In genomic region chr2:215505044-215505786, GRCh38 we compare ENCODE assay signal across 1 cellular context.
TF ChIP-seq lines count a peak whose summit lies in the region.

No MANE protein-coding gene starts in this region.

TF ChIP-seq in K562, 482 proteins besides CTCF, POLR2A, EP300 and RAD21 (continued from another document and continues in another):
- TF ChIP-seq, protein P1, sequence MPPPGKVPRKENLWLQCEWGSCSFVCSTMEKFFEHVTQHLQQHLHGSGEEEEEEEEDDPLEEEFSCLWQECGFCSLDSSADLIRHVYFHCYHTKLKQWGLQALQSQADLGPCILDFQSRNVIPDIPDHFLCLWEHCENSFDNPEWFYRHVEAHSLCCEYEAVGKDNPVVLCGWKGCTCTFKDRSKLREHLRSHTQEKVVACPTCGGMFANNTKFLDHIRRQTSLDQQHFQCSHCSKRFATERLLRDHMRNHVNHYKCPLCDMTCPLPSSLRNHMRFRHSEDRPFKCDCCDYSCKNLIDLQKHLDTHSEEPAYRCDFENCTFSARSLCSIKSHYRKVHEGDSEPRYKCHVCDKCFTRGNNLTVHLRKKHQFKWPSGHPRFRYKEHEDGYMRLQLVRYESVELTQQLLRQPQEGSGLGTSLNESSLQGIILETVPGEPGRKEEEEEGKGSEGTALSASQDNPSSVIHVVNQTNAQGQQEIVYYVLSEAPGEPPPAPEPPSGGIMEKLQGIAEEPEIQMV (tag; conservative IDR thresholded peaks at IDR 0.05; ENCODE audit: low read depth), result no peak
- peak; percentile 72; the same call in 1 of the 2 replicates for TF ChIP-seq STAT5A (IDR thresholded peaks at IDR 0.05; ENCODE audit: borderline replicate concordance, low read length)
- TF ChIP-seq NR0B1 (IDR thresholded peaks at IDR 0.05; ENCODE audit: partially characterized antibody), result no peak
- no peak for TF ChIP-seq STAG1 (CRISPR knock-in tag; IDR thresholded peaks at IDR 0.05; ENCODE audit: borderline replicate concordance)
- TF ChIP-seq HEY1 (CRISPR knock-in tag; IDR thresholded peaks at IDR 0.05; ENCODE audit: borderline replicate concordance), result no peak
- TF ChIP-seq GATA2 (CRISPR knock-in tag; IDR thresholded peaks at IDR 0.05), result peak; percentile 70
- peak; percentile 43 for TF ChIP-seq TAF9B (IDR thresholded peaks at IDR 0.05; ENCODE audit: partially characterized antibody)
- no peak for TF ChIP-seq XRCC4 (IDR thresholded peaks at IDR 0.05; ENCODE audit: extremely low read depth, insufficient read depth, insufficient read length)
- TF ChIP-seq, protein P2, sequence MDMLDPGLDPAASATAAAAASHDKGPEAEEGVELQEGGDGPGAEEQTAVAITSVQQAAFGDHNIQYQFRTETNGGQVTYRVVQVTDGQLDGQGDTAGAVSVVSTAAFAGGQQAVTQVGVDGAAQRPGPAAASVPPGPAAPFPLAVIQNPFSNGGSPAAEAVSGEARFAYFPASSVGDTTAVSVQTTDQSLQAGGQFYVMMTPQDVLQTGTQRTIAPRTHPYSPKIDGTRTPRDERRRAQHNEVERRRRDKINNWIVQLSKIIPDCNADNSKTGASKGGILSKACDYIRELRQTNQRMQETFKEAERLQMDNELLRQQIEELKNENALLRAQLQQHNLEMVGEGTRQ (CRISPR knock-in tag; IDR thresholded peaks at IDR 0.05), result no peak
- TF ChIP-seq KAT2B (IDR thresholded peaks at IDR 0.05; ENCODE audit: low read depth, low read length), result no peak
- TF ChIP-seq NFXL1 (CRISPR knock-in tag; IDR thresholded peaks at IDR 0.05), result no peak
- 0 out of 2 replicates have a peak, but pooled peaks have one; percentile 20 for TF ChIP-seq CREM (IDR thresholded peaks at IDR 0.05; ENCODE audit: low read depth)
- TF ChIP-seq RB1 (IDR thresholded peaks at IDR 0.05; ENCODE audit: low read depth), result no peak
- TF ChIP-seq RBM14 (IDR thresholded peaks at IDR 0.05; ENCODE audit: borderline replicate concordance, insufficient read depth, low read depth, low read length), result no peak
- TF ChIP-seq ZBTB33 (CRISPR knock-in tag; IDR thresholded peaks at IDR 0.05), result no peak
- 0 out of 2 replicates have a peak, but pooled peaks have one; percentile 60 for TF ChIP-seq MTA1 (IDR thresholded peaks at IDR 0.05; ENCODE audit: borderline replicate concordance)
- TF ChIP-seq, protein P3, sequence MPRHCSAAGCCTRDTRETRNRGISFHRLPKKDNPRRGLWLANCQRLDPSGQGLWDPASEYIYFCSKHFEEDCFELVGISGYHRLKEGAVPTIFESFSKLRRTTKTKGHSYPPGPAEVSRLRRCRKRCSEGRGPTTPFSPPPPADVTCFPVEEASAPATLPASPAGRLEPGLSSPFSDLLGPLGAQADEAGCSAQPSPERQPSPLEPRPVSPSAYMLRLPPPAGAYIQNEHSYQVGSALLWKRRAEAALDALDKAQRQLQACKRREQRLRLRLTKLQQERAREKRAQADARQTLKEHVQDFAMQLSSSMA (CRISPR knock-in tag; IDR thresholded peaks at IDR 0.05), result no peak
- no peak for TF ChIP-seq ETS1 (conservative IDR thresholded peaks at IDR 0.05; ENCODE audit: control insufficient read depth, low read depth, low read length)
- TF ChIP-seq TBL1XR1 (IDR thresholded peaks at IDR 0.05; ENCODE audit: low read length in 2 of 2), result peak in 1 of 2 experiments; percentile 77; a peak in 2 of 4 replicates
- TF ChIP-seq SMARCB1 (IDR thresholded peaks at IDR 0.05; ENCODE audit: insufficient read length, low read depth), result no peak
- TF ChIP-seq TAF15 (IDR thresholded peaks at IDR 0.05; ENCODE audit: low read depth, low read length), result no peak
- TF ChIP-seq MAFK (IDR thresholded peaks at IDR 0.05; ENCODE audit: low read length), result peak; percentile 90
- TF ChIP-seq, protein P4, sequence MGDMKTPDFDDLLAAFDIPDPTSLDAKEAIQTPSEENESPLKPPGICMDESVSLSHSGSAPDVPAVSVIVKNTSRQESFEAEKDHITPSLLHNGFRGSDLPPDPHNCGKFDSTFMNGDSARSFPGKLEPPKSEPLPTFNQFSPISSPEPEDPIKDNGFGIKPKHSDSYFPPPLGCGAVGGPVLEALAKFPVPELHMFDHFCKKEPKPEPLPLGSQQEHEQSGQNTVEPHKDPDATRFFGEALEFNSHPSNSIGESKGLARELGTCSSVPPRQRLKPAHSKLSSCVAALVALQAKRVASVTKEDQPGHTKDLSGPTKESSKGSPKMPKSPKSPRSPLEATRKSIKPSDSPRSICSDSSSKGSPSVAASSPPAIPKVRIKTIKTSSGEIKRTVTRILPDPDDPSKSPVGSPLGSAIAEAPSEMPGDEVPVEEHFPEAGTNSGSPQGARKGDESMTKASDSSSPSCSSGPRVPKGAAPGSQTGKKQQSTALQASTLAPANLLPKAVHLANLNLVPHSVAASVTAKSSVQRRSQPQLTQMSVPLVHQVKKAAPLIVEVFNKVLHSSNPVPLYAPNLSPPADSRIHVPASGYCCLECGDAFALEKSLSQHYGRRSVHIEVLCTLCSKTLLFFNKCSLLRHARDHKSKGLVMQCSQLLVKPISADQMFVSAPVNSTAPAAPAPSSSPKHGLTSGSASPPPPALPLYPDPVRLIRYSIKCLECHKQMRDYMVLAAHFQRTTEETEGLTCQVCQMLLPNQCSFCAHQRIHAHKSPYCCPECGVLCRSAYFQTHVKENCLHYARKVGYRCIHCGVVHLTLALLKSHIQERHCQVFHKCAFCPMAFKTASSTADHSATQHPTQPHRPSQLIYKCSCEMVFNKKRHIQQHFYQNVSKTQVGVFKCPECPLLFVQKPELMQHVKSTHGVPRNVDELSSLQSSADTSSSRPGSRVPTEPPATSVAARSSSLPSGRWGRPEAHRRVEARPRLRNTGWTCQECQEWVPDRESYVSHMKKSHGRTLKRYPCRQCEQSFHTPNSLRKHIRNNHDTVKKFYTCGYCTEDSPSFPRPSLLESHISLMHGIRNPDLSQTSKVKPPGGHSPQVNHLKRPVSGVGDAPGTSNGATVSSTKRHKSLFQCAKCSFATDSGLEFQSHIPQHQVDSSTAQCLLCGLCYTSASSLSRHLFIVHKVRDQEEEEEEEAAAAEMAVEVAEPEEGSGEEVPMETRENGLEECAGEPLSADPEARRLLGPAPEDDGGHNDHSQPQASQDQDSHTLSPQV (IDR thresholded peaks at IDR 0.05), result peak; percentile 38; the same call in 1 of the 2 replicates
- TF ChIP-seq CC2D1A (IDR thresholded peaks at IDR 0.05), result 0 out of 2 replicates have a peak, but pooled peaks have one; percentile 65
- TF ChIP-seq, protein P5, sequence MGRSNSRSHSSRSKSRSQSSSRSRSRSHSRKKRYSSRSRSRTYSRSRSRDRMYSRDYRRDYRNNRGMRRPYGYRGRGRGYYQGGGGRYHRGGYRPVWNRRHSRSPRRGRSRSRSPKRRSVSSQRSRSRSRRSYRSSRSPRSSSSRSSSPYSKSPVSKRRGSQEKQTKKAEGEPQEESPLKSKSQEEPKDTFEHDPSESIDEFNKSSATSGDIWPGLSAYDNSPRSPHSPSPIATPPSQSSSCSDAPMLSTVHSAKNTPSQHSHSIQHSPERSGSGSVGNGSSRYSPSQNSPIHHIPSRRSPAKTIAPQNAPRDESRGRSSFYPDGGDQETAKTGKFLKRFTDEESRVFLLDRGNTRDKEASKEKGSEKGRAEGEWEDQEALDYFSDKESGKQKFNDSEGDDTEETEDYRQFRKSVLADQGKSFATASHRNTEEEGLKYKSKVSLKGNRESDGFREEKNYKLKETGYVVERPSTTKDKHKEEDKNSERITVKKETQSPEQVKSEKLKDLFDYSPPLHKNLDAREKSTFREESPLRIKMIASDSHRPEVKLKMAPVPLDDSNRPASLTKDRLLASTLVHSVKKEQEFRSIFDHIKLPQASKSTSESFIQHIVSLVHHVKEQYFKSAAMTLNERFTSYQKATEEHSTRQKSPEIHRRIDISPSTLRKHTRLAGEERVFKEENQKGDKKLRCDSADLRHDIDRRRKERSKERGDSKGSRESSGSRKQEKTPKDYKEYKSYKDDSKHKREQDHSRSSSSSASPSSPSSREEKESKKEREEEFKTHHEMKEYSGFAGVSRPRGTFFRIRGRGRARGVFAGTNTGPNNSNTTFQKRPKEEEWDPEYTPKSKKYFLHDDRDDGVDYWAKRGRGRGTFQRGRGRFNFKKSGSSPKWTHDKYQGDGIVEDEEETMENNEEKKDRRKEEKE (IDR thresholded peaks at IDR 0.05; ENCODE audit: borderline replicate concordance in 1 of 2, control insufficient read depth in 1 of 2, low read depth in 2 of 2, low read length in 1 of 2), result no peak
- TF ChIP-seq NFE2 (IDR thresholded peaks at IDR 0.05; ENCODE audit: low read depth), result peak; percentile 83
- TF ChIP-seq CBFA2T2 (conservative IDR thresholded peaks at IDR 0.05), result peak; percentile 90
- TF ChIP-seq POLR2H (tag; IDR thresholded peaks at IDR 0.05; ENCODE audit: low read depth), result 0 out of 2 replicates have a peak, but pooled peaks have one; percentile 20
- TF ChIP-seq EHMT2 (IDR thresholded peaks at IDR 0.05), result no peak; the same call in 1 of the 2 replicates
- no peak for TF ChIP-seq ZNF384 (IDR thresholded peaks at IDR 0.05; ENCODE audit: low read depth, low read length)
- TF ChIP-seq KLF6 (CRISPR knock-in tag; IDR thresholded peaks at IDR 0.05; ENCODE audit: borderline replicate concordance), result no peak
- no peak for TF ChIP-seq SMARCA5 (IDR thresholded peaks at IDR 0.05)
- TF ChIP-seq PHTF2 (CRISPR knock-in tag; IDR thresholded peaks at IDR 0.05), result no peak
- TF ChIP-seq, protein P6, sequence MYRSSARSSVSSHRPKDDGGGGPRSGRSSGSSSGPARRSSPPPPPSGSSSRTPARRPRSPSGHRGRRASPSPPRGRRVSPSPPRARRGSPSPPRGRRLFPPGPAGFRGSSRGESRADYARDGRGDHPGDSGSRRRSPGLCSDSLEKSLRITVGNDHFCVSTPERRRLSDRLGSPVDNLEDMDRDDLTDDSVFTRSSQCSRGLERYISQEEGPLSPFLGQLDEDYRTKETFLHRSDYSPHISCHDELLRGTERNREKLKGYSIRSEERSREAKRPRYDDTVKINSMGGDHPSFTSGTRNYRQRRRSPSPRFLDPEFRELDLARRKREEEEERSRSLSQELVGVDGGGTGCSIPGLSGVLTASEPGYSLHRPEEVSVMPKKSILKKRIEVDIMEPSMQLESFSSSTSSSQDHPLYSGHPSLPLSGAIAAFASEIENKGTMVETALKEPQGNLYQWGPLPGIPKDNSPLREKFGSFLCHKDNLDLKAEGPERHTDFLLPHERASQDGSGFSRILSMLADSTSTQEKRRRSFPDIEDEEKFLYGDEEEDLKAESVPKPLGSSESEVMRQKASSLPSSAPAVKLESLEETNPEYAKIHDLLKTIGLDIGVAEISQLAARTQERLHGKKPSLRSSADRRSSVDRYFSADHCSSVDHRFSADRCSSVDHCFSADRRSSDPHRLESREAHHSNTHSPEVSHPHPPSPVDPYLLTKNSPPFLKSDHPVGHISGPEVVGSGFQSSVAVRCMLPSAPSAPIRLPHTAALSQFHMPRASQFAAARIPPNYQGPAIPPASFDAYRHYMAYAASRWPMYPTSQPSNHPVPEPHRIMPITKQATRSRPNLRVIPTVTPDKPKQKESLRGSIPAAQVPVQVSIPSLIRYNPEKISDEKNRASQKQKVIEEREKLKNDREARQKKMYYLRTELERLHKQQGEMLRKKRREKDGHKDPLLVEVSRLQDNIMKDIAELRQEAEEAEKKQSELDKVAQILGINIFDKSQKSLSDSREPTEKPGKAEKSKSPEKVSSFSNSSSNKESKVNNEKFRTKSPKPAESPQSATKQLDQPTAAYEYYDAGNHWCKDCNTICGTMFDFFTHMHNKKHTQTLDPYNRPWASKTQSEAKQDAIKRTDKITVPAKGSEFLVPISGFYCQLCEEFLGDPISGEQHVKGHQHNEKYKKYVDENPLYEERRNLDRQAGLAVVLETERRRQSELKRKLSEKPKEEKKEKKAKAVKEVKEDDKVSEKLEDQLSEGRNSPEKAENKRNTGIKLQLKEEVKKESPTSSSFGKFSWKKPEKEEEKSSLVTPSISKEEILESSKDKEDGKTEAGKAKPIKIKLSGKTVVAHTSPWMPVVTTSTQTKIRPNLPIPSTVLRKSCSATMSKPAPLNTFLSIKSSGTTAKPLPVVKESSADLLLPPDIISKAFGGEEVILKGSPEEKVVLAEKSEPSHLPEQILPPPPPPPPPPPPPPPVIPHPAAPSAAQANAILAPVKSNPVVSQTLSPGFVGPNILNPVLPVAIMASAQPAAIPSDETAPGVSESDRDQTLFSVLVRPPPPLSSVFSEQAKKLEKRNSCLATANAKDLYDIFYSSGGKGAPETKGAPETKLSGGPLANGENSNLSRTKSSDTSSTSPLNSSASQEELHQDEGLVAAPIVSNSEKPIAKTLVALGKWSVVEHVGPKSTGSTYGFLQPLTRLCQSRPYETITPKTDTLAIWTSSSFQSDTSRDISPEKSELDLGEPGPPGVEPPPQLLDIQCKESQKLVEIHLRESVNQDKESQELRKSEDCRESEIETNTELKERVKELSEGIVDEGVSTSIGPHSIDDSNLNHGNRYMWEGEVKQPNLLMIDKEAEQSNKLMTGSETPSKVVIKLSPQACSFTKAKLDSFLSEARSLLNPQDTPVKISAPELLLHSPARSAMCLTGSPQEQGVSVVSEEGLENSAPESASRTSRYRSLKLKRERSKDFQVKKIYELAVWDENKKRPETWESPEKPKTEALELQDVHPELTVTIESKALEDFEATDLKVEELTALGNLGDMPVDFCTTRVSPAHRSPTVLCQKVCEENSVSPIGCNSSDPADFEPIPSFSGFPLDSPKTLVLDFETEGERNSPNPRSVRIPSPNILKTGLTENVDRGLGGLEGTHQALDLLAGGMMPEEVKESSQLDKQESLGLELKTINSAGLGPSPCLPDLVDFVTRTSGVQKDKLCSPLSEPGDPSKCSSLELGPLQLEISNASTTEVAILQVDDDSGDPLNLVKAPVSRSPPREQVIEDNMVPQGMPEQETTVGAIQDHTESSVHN (IDR thresholded peaks at IDR 0.05; ENCODE audit: borderline replicate concordance in 1 of 2, low read depth in 1 of 2), result no peak
